Comparison of ENCODE assay signal across 30 cellular contexts in genomic region chr12:8911606-8912268, GRCh38. TPM values are rescaled to one million over a fixed set of nuclear protein-coding genes. Genes with fewer than 3 reads are reported as not detected.
DNase-seq lines count a peak whose midpoint lies in the region; ATAC-seq, FAIRE-seq and TF ChIP-seq lines count a peak whose summit lies in the region.
"Had no signal": no experiment of that assay in that cellular context is flagged by ENCODE, and none has a peak within 500 bp of the region (broad histone marks: within the 10 kb centered on the region; RNA-seq: fewer than 3 reads in every experiment).

No MANE protein-coding gene starts in this region.

- peak overlapping the region; percentile 98 for H3K27ac Mint-ChIP-seq in mesothelial cell of epicardium
- H3K27ac Mint-ChIP-seq: activated B cell treated with CpG ODN at 0.5 μM for 24 hours; activated naive CD8-positive, alpha-beta T cell treated with anti-CD3 and anti-CD28 coated beads, Interleukin-2, amount 10 ng/mL, durations not matched to agents 7 days and 5 days; CD8-positive, alpha-beta T cell; stimulated activated naive B cell treated with anti-CD40 and anti-IgM and Interleukin-4, amounts not matched to agents 10 μg/mL and 1 μg/mL and 100 μg/mL, for 72 hours had no signal

- peaks cover 54% of the 10 kb centered on the region for H3K4me1 ChIP-seq in HUES6 (ENCODE audit: control insufficient read depth, insufficient read depth, low read length)

- H3K9me3 ChIP-seq in HUES6 (ENCODE audit: control insufficient read depth, insufficient read depth, low read depth, low read length): no peaks in the 10 kb centered on the region
- H3K9me3 ChIP-seq: testis had no signal

- H3K27me3 ChIP-seq in HUES6 (ENCODE audit: control insufficient read depth, insufficient read depth, low read length) (no peaks in the 10 kb centered on the region), bronchial epithelial cell (ENCODE audit: control insufficient read depth, insufficient read depth, low read length) (no peaks in the 10 kb centered on the region)
- H3K27me3 ChIP-seq: testis had no signal

- H3K4me3 ChIP-seq in HUES6 (ENCODE audit: low read depth, low read length): peak overlapping the region; percentile 94
- no peak overlapping the region for H3K4me3 ChIP-seq in bronchial epithelial cell (ENCODE audit: low read depth, low read length)
- H3K4me3 ChIP-seq: GM12878, smooth muscle cell, testis had no signal

- TF ChIP-seq CTCF in bronchial epithelial cell (IDR thresholded peaks at IDR 0.05; ENCODE audit: insufficient read depth, low read length, severe bottlenecking) (no peak), mesothelial cell of epicardium (IDR thresholded peaks at IDR 0.05; ENCODE audit: unreplicated experiment) (no peak)

- no peaks in the 10 kb centered on the region for H3K9me3 Mint-ChIP-seq in mesothelial cell of epicardium
- H3K9me3 Mint-ChIP-seq: activated B cell treated with CpG ODN at 0.5 μM for 24 hours; activated naive CD8-positive, alpha-beta T cell treated with anti-CD3 and anti-CD28 coated beads, Interleukin-2, amount 10 ng/mL, durations not matched to agents 7 days and 5 days; CD8-positive, alpha-beta T cell; IgD-negative memory B cell; stimulated activated naive B cell treated with anti-CD40 and anti-IgM and Interleukin-4, amounts not matched to agents 10 μg/mL and 1 μg/mL and 100 μg/mL, for 72 hours had no signal

- H3K9ac ChIP-seq in HUES6 (ENCODE audit: low read length): peak overlapping the region; percentile 98

- H3K36me3 ChIP-seq in HUES6 (ENCODE audit: control insufficient read depth, insufficient read depth, low read length): peaks cover 6% of the 10 kb centered on the region; the same call in 1 of the 2 replicates
- H3K36me3 ChIP-seq in bronchial epithelial cell (ENCODE audit: control insufficient read depth, insufficient read depth, low read length): no peaks in the 10 kb centered on the region

- no peaks in the 10 kb centered on the region for H3K36me3 Mint-ChIP-seq in mesothelial cell of epicardium
- H3K36me3 Mint-ChIP-seq: activated naive CD8-positive, alpha-beta T cell treated with anti-CD3 and anti-CD28 coated beads, Interleukin-2, amount 10 ng/mL, durations not matched to agents 7 days and 5 days; IgD-negative memory B cell; stimulated activated naive B cell treated with anti-CD40 and anti-IgM and Interleukin-4, amounts not matched to agents 10 μg/mL and 1 μg/mL and 100 μg/mL, for 72 hours had no signal

- H3K27me3 Mint-ChIP-seq in mesothelial cell of epicardium (ENCODE audit: low read depth): no peaks in the 10 kb centered on the region
- H3K27me3 Mint-ChIP-seq: activated B cell treated with CpG ODN at 0.5 μM for 24 hours; IgD-negative memory B cell; stimulated activated naive B cell treated with anti-CD40 and anti-IgM and Interleukin-4, amounts not matched to agents 10 μg/mL and 1 μg/mL and 100 μg/mL, for 72 hours had no signal

- no peak for TF ChIP-seq POLR2A in GM12891 (IDR thresholded peaks at IDR 0.05; ENCODE audit: low read depth, low read length)

- H3K4me1 Mint-ChIP-seq in mesothelial cell of epicardium: peaks cover 36% of the 10 kb centered on the region

- DNase-seq in EH (ENCODE audit: low read depth) (peak; percentile 20), bronchial epithelial cell (ENCODE audit: low read depth) (peak; percentile 13), mesothelial cell of epicardium (ENCODE audit: low spot score in 2 of 2, unreplicated experiment in 2 of 2) (no peak), hippocampal formation (lab: John Stamatoyannopoulos, UW) (no peak), GM12891 (ENCODE audit: insufficient read length, low spot score) (no peak), HTR-8/SVneo (ENCODE audit: insufficient read length, low spot score) (no peak)
- DNase-seq: activated B cell treated with CpG ODN at 0.5 μM for 24 hours; activated CD4-positive, alpha-beta T cell treated with anti-CD3 and anti-CD28 coated beads, Interleukin-2, amount 50 U/mL, for 4 hours; activated CD8-positive, alpha-beta memory T cell treated with anti-CD3 and anti-CD28 coated beads, Interleukin-2, amount 50 U/mL, for 48 hours; activated effector memory CD4-positive, alpha-beta T cell treated with Interleukin-2 at 50 U/mL for 16 hours; activated naive CD8-positive, alpha-beta T cell treated with anti-CD3 and anti-CD28 coated beads, Interleukin-2, amount 10 ng/mL, durations not matched to agents 7 days and 5 days; CD8-positive, alpha-beta T cell; DMS153; effector memory CD4-positive, alpha-beta T cell; left colon; midbrain; NCI-H1417 treated with DMSO at 0.1 percent for 48 hours; NCI-H2107; NCI-H524; stimulated activated naive B cell treated with anti-CD40 and anti-IgM and Interleukin-4, amounts not matched to agents 10 μg/mL and 1 μg/mL and 100 μg/mL, for 72 hours; T-helper 9 cell; testis had no signal

- FAIRE-seq in bronchial epithelial cell (lab: Jason Lieb, UNC): no peak
- no peak for FAIRE-seq in GM12891 (lab: Jason Lieb, UNC)
- FAIRE-seq in HTR-8/SVneo (lab: Jason Lieb, UNC): no peak
- FAIRE-seq: frontal cortex, GM12878 had no signal

- no peak for ATAC-seq in GM21576 (IDR thresholded peaks at IDR 0.05; ENCODE audit: unreplicated experiment)
- ATAC-seq: CD8-positive, alpha-beta T cell; esophagus mucosa; GM12878; left colon; SK-N-SH treated with all-trans-retinoic acid at 6 μM for 48 hours; stimulated activated naive B cell treated with anti-CD40 and anti-IgM and Interleukin-4, amounts not matched to agents 10 μg/mL and 1 μg/mL and 100 μg/mL, for 72 hours had no signal

- H3K27ac ChIP-seq in HUES6 (ENCODE audit: low read depth, low read length): peak overlapping the region; percentile 95
- H3K27ac ChIP-seq: testis had no signal

- H3K4me3 Mint-ChIP-seq in mesothelial cell of epicardium: no peak overlapping the region
- H3K4me3 Mint-ChIP-seq: activated naive CD8-positive, alpha-beta T cell treated with anti-CD3 and anti-CD28 coated beads, Interleukin-2, amount 10 ng/mL, durations not matched to agents 7 days and 5 days; CD8-positive, alpha-beta T cell; stimulated activated naive B cell treated with anti-CD40 and anti-IgM and Interleukin-4, amounts not matched to agents 10 μg/mL and 1 μg/mL and 100 μg/mL, for 72 hours had no signal

TF ChIP-seq in GM12891, 5 proteins besides CTCF, POLR2A, EP300 and RAD21:
- TF ChIP-seq SPI1 (IDR thresholded peaks at IDR 0.05; ENCODE audit: low read depth, low read length): no peak
- TF ChIP-seq POU2F2 (IDR thresholded peaks at IDR 0.05; ENCODE audit: low read depth, low read length): no peak
- TF ChIP-seq TAF1 (IDR thresholded peaks at IDR 0.05; ENCODE audit: low read depth, low read length): no peak
- no peak for TF ChIP-seq PAX5 (IDR thresholded peaks at IDR 0.05; ENCODE audit: insufficient read depth, low read length, severe bottlenecking)
- no peak for TF ChIP-seq POLR2AphosphoS5 (IDR thresholded peaks at IDR 0.05; ENCODE audit: low read depth, low read length)
TF ChIP-seq in GM12891: peak in this region for 0.

RNA-seq across cellular contexts. Expression of gene PHC1, which starts 2.6 kb away (rescaled TPM):
- total RNA-seq in bronchial epithelial cell: 3.7 and 4.2 TPM in 2 replicates
- 115 to 119 TPM (median 117 TPM) in 3 replicates for total RNA-seq in mesothelial cell of epicardium
- polyA plus RNA-seq in GM12891 (2012; ENCODE audit: low read depth, missing spikeins): 8.7 TPM

RNA-seq across cellular contexts. Expression of gene M6PR, which starts 37.7 kb away (rescaled TPM):
- total RNA-seq in bronchial epithelial cell (259 and 478 TPM in 2 replicates), mesothelial cell of epicardium (117 to 118 TPM (median 117 TPM) in 3 replicates)
- 103 TPM for polyA plus RNA-seq in GM12891 (2012; ENCODE audit: low read depth, missing spikeins)

Comparison
In these comparisons a context has a peak if more than half of its experiments do, and no peak if none do; other contexts are left out.
1. DNase-seq: peak in EH (single experiment) and bronchial epithelial cell (single experiment); none in mesothelial cell of epicardium (0 of 2), hippocampal formation (0 of 2), GM12891 (single experiment) and HTR-8/SVneo (single experiment).
2. RNA of gene PHC1, which starts 2.6 kb away (total RNA-seq): 115 to 119 TPM in mesothelial cell of epicardium; 3.7 to 4.2 TPM in bronchial epithelial cell; every median in the first group is over 10 times any median in the second.